ENCODE assay signal across 8 cellular contexts in the genomic region with DNA sequence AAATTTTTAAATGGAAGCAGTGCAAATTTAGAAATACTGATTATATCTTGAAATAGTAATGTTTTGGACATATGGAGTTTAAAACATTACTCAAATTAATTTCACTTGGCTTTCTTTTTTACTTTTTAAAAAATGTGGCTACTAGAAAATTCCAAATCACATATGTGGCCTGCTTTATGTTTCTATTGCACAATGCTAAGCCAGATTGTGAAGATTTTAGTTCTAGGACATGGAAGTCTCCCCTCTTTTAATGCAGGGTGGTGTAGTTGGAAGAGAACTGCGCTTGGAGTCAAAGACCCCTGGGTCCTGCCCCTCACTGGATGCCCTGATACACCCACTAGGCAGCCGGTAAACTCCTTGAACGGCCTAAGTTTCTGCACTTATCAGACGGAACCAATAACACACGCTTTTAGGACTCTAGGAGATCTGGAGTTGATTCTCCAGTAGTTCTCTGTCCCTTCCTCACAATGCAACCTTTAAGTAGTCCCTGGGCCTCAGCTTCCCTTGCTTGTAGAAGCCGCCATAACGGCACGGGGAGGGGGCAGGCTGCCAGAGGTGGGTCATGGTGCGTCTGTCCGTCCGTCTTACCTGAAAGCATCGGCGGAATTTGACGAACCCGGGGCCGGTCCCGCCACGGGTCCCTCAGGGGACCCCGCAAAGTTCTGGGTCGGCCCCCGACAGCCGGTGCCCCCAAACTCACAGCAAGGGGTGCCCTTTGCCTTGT. TPM values are rescaled to one million over a fixed set of nuclear protein-coding genes. Genes with fewer than 3 reads are reported as not detected.
DNase-seq lines count a peak whose midpoint lies in the region; TF ChIP-seq lines count a peak whose summit lies in the region.

No MANE protein-coding gene starts in this region.

- no peaks in the 10 kb centered on the region for H3K9me3 Mint-ChIP-seq in MCF 10A (ENCODE audit: unreplicated experiment)

- DNase-seq in DMS53 (lab: John Stamatoyannopoulos, UW): peak; percentile 80
- no peak for DNase-seq in DMS53 treated with DMSO at 0.1 percent for 48 hours (lab: John Stamatoyannopoulos, UW; ENCODE audit: unreplicated experiment)
- peak; percentile 43 to 51 for DNase-seq in NCI-H1930 (lab: John Stamatoyannopoulos, UW)
- DNase-seq in MCF 10A (ENCODE audit: unreplicated experiment): no peak
- DNase-seq in kidney tubule cell (ENCODE audit: low spot score): peak; percentile 2
- peak; percentile 22 for DNase-seq in superior temporal gyrus (ENCODE audit: extremely low spot score)
- DNase-seq in NCI-H524 (lab: John Stamatoyannopoulos, UW): no peak
- no peak for DNase-seq in NK-92 (lab: John Stamatoyannopoulos, UW; ENCODE audit: unreplicated experiment)

- no peaks in the 10 kb centered on the region for H3K4me1 Mint-ChIP-seq in MCF 10A (ENCODE audit: insufficient read depth, unreplicated experiment)

- BruUV-seq in MCF 10A (replicated peaks; lab: Mats Ljungman, UMichigan): TSS peak; percentile 88

- POLR2A ChIA-PET in MCF 10A (lab: Yijun Ruan, JAX): interaction anchor here (0.8 to 2.6 kb wide), 4 partner anchors 26 to 51 kb away, joined by 4 to 26 read pairs (median 14); a partner anchor contains a TSS

- peak overlapping the region; percentile 100 for H3K27ac Mint-ChIP-seq in MCF 10A (ENCODE audit: low read depth, unreplicated experiment)

- peaks cover 11% of the 10 kb centered on the region for H3K36me3 Mint-ChIP-seq in MCF 10A (ENCODE audit: insufficient read depth, unreplicated experiment)

- no peak for TF ChIP-seq CTCF in MCF 10A (IDR thresholded peaks at IDR 0.05; ENCODE audit: unreplicated experiment)

- CTCF ChIA-PET in MCF 10A (lab: Yijun Ruan, JAX): no interaction called here

- intact Hi-C loops in MCF 10A (cut with micrococcal nuclease): loop anchor here (2.0 to 10.0 kb wide), 2 partner anchors 51 to 151 kb away; a partner anchor contains a TSS

- peak overlapping the region; percentile 93 for H3K4me3 Mint-ChIP-seq in MCF 10A (ENCODE audit: unreplicated experiment)

- no peaks in the 10 kb centered on the region for H3K27me3 Mint-ChIP-seq in MCF 10A (ENCODE audit: insufficient read depth, unreplicated experiment)

RNA-seq across cellular contexts. Expression of a gene that starts 0.5 kb away (rescaled TPM):
- 2.3 and 2.6 TPM in 2 replicates for total RNA-seq in MCF 10A (2022)

RNA-seq across cellular contexts. Expression of a gene that starts 0.7 kb away (rescaled TPM):
- total RNA-seq in MCF 10A (2022): 40.6 and 42.1 TPM in 2 replicates

RNA-seq across cellular contexts. Expression of a gene that starts 26.1 kb away (rescaled TPM):
- 60.4 and 71.5 TPM in 2 replicates for total RNA-seq in MCF 10A (2022)

RNA-seq across cellular contexts. Expression of a gene that starts 45.0 kb away (rescaled TPM):
- 84.9 and 86.9 TPM in 2 replicates for total RNA-seq in MCF 10A (2022)

RNA-seq across cellular contexts. Expression of a gene that starts 50.0 kb away (rescaled TPM):
- total RNA-seq in MCF 10A (2022): 62.5 and 66.4 TPM in 2 replicates

Comparison
In these comparisons a context has a peak if more than half of its experiments do, and no peak if none do; other contexts are left out.
1. DNase-seq: peak in DMS53 (single experiment), NCI-H1930 (2 of 2), kidney tubule cell (single experiment) and superior temporal gyrus (single experiment); none in DMS53 treated with DMSO at 0.1 percent for 48 hours (single experiment), MCF 10A (single experiment), NCI-H524 (0 of 2) and NK-92 (single experiment).